ENCODE assay signal across 29 cellular contexts in the genomic region with DNA sequence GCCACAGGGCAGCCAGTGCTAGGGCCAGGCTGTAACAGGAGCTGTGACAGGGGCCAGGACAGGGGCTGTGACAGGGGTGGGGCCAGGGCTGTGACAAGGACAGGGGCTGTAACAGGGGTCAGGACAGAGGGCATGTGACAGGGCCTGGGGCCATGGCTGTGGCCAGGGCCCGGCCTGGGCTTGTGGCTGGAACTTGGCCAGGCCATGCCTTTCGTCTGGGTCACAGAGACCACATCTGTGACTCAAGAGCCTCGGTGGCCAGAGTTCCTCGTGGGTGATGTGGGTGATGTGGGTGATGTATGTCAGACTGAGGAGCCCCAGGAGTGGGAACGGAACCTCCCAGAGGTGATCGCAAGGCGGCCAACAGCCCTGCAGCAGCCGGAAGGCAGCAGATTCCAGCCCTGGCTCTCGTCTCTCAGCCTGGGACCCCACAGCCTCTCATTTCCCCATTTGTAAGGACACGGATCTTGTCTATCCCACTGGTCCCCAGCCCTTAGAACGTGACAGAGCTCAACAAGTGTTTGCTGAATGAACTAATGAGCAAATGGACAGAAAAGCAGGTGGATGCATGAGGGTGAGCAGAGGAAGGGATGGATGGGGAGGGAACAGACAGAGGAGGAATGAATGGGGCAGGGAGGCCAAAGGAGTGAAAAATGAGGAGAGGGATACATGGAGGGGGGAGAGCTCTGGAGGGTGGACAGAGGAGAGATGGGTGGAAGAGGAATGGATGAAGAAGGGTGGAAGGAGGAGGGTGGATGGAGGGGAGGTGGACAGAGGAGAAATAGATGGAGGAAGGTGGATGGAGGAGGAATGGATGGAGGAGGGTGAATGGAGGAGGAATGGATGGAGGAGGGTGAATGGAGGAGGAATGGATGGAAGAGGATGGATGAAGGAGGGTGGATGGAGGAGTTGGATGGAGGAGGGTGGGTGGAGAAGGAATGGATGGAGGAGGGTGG. TPM values are rescaled to one million over a fixed set of nuclear protein-coding genes. Genes with fewer than 3 reads are reported as not detected.
A peak's percentile ranks its signal among the peaks of the same experiment; 100 is the strongest.
DNase-seq lines count a peak whose midpoint lies in the region; ATAC-seq, FAIRE-seq and TF ChIP-seq lines count a peak whose summit lies in the region.
"Had no signal": no experiment of that assay in that cellular context is flagged by ENCODE, and none has a peak within 500 bp of the region (broad histone marks: within the 10 kb centered on the region; RNA-seq: fewer than 3 reads in every experiment).

No MANE protein-coding gene starts in this region.

- DNase-seq in Right ventricle myocardium inferior (ENCODE audit: missing footprints), result peak; percentile 60
- DNase-seq in cardiac septum (ENCODE audit: low spot score), result no peak
- DNase-seq in kidney, result peak; percentile 59
- no peak for DNase-seq in esophagus squamous epithelium (lab: John Stamatoyannopoulos, UW)
- no peak for DNase-seq in activated gamma-delta T cell (lab: John Stamatoyannopoulos, UW)
- no peak for DNase-seq in SK-N-SH
- DNase-seq: activated B cell treated with CpG ODN at 0.5 μM for 24 hours; activated CD8-positive, alpha-beta T cell treated with anti-CD3 and anti-CD28 coated beads, Interleukin-2, amount 10 ng/mL, durations not matched to agents 7 days and 5 days; activated naive CD8-positive, alpha-beta T cell treated with anti-CD3 and anti-CD28 coated beads, Interleukin-2, amount 10 ng/mL, durations not matched to agents 7 days and 5 days; activated T-cell treated with anti-CD3 and anti-CD28 coated beads, Interleukin-2, amount 50 U/mL, for 72 hours; DMS53; dorsolateral prefrontal cortex; erythroblast; GOT3; MG63; NCI-H1694; NCI-H446; nephron progenitor cell; SIG-M5; T-helper 2 cell; testis had no signal

- no peak overlapping the region for H3K4me2 ChIP-seq in SK-N-SH

- H3K27ac Mint-ChIP-seq in activated T-helper 17 cell treated with anti-CD3 and anti-CD28 coated beads, Interleukin-2, amount 50 U/mL, for 72 hours, result peak overlapping the region; percentile 12
- H3K27ac Mint-ChIP-seq: activated B cell treated with CpG ODN at 0.5 μM for 24 hours; activated CD8-positive, alpha-beta T cell treated with anti-CD3 and anti-CD28 coated beads, Interleukin-2, amount 10 ng/mL, durations not matched to agents 7 days and 5 days; activated naive CD8-positive, alpha-beta T cell treated with anti-CD3 and anti-CD28 coated beads, Interleukin-2, amount 10 ng/mL, durations not matched to agents 7 days and 5 days; activated T-cell treated with anti-CD3 and anti-CD28 coated beads, Interleukin-2, amount 50 U/mL, for 72 hours; memory B cell; nephron progenitor cell had no signal

- TF ChIP-seq RAD21 in SK-N-SH (IDR thresholded peaks at IDR 0.05; ENCODE audit: low read length), result no peak

- CTCF ChIA-PET in SK-N-SH (lab: Yijun Ruan, JAX), result no interaction called here

- POLR2A ChIA-PET in SK-N-SH (lab: Yijun Ruan, JAX), result no interaction called here

- intact Hi-C loops in Right ventricle myocardium inferior (cut with DNase I), result no loop called here
- intact Hi-C loops in cardiac septum (cut with DNase I), result no loop called here
- intact Hi-C loops in kidney (cut with DNase I), result no loop called here
- intact Hi-C loops in esophagus squamous epithelium (cut with DNase I), result no loop called here

- no peaks in the 10 kb centered on the region for H3K9me2 ChIP-seq in SK-N-SH

- no peaks in the 10 kb centered on the region for H3K36me3 ChIP-seq in kidney (ENCODE audit: control insufficient read depth in 1 of 2, insufficient read depth in 2 of 2, low read length in 2 of 2)
- no peaks in the 10 kb centered on the region for H3K36me3 ChIP-seq in esophagus squamous epithelium
- H3K36me3 ChIP-seq in SK-N-SH (replicated peaks in 1 of 2; ENCODE audit: control insufficient read depth in 1 of 2, insufficient read depth in 2 of 2, low read length in 1 of 2), result no peaks in the 10 kb centered on the region
- H3K36me3 ChIP-seq: breast epithelium, heart right ventricle, MG63, prostate gland had no signal

- no peak overlapping the region for H3K4me3 Mint-ChIP-seq in activated T-helper 17 cell treated with anti-CD3 and anti-CD28 coated beads, Interleukin-2, amount 50 U/mL, for 72 hours
- H3K4me3 Mint-ChIP-seq: activated B cell treated with CpG ODN at 0.5 μM for 24 hours; activated CD8-positive, alpha-beta T cell treated with anti-CD3 and anti-CD28 coated beads, Interleukin-2, amount 10 ng/mL, durations not matched to agents 7 days and 5 days; activated naive CD8-positive, alpha-beta T cell treated with anti-CD3 and anti-CD28 coated beads, Interleukin-2, amount 10 ng/mL, durations not matched to agents 7 days and 5 days; activated T-cell treated with anti-CD3 and anti-CD28 coated beads, Interleukin-2, amount 50 U/mL, for 72 hours; CD4-positive, alpha-beta memory T cell; memory B cell; nephron progenitor cell had no signal

- peaks cover 7% of the 10 kb centered on the region for H3K9me3 Mint-ChIP-seq in activated T-helper 17 cell treated with anti-CD3 and anti-CD28 coated beads, Interleukin-2, amount 50 U/mL, for 72 hours

- H3K4me3 ChIP-seq in kidney (ENCODE audit: low read length in 2 of 2) (no peak overlapping the region), esophagus squamous epithelium (no peak overlapping the region), SK-N-SH (ENCODE audit: low read depth in 2 of 2, low read length in 1 of 2) (no peak overlapping the region)
- H3K4me3 ChIP-seq: breast epithelium, dorsolateral prefrontal cortex, heart right ventricle, MG63, prostate gland, testis had no signal

- no peak overlapping the region for H2AFZ ChIP-seq in SK-N-SH (ENCODE audit: low read depth)

- no peaks in the 10 kb centered on the region for H3K4me1 Mint-ChIP-seq in activated T-helper 17 cell treated with anti-CD3 and anti-CD28 coated beads, Interleukin-2, amount 50 U/mL, for 72 hours
- H3K4me1 Mint-ChIP-seq: activated naive CD8-positive, alpha-beta T cell treated with anti-CD3 and anti-CD28 coated beads, Interleukin-2, amount 10 ng/mL, durations not matched to agents 7 days and 5 days; CD4-positive, alpha-beta memory T cell had no signal

- TF ChIP-seq POLR2A in esophagus squamous epithelium (IDR thresholded peaks at IDR 0.05), result no peak

- no peaks in the 10 kb centered on the region for H3K79me2 ChIP-seq in SK-N-SH (ENCODE audit: insufficient read depth)

- H3K9me3 ChIP-seq in kidney (ENCODE audit: control insufficient read depth in 1 of 2, low read length in 2 of 2), result peaks cover 0 to 3% of the 10 kb centered on the region in 2 donors
- peaks cover 0 to 6% (median 3%) of the 10 kb centered on the region in 3 donors for H3K9me3 ChIP-seq in esophagus squamous epithelium
- peaks cover 1% of the 10 kb centered on the region for H3K9me3 ChIP-seq in SK-N-SH
- H3K9me3 ChIP-seq: prostate gland, testis had no signal

- H3K27ac ChIP-seq in kidney (ENCODE audit: low read depth in 2 of 2, low read length in 2 of 2) (no peak overlapping the region), esophagus squamous epithelium (no peak overlapping the region), SK-N-SH (ENCODE audit: low read depth in 2 of 2, low read length in 1 of 2) (no peak overlapping the region)
- H3K27ac ChIP-seq: breast epithelium, dorsolateral prefrontal cortex, heart right ventricle, prostate gland, testis had no signal

- FAIRE-seq in kidney (lab: Jason Lieb, UNC), result no peak
- FAIRE-seq: A204.1 had no signal

- H3K27me3 Mint-ChIP-seq in activated T-helper 17 cell treated with anti-CD3 and anti-CD28 coated beads, Interleukin-2, amount 50 U/mL, for 72 hours, result peaks cover 6% of the 10 kb centered on the region

- H4K20me1 ChIP-seq in SK-N-SH (ENCODE audit: insufficient read depth), result no peaks in the 10 kb centered on the region

- ATAC-seq in Right ventricle myocardium inferior (no peak), GM21619 (IDR thresholded peaks at IDR 0.05; ENCODE audit: unreplicated experiment) (no peak)
- no peak for ATAC-seq in activated T-helper 17 cell treated with anti-CD3 and anti-CD28 coated beads, Interleukin-2, amount 50 U/mL, for 72 hours (replicated peaks)
- ATAC-seq: activated CD8-positive, alpha-beta T cell treated with anti-CD3 and anti-CD28 coated beads, Interleukin-2, amount 10 ng/mL, durations not matched to agents 7 days and 5 days; activated T-cell treated with anti-CD3 and anti-CD28 coated beads, Interleukin-2, amount 50 U/mL, for 72 hours had no signal

- no peaks in the 10 kb centered on the region for H3K36me3 Mint-ChIP-seq in activated T-helper 17 cell treated with anti-CD3 and anti-CD28 coated beads, Interleukin-2, amount 50 U/mL, for 72 hours (ENCODE audit: low read depth)
- H3K36me3 Mint-ChIP-seq: CD4-positive, alpha-beta memory T cell had no signal

- TF ChIP-seq CTCF in kidney (IDR thresholded peaks at IDR 0.05; ENCODE audit: borderline replicate concordance, extremely low read depth, insufficient read depth) (no peak), esophagus squamous epithelium (IDR thresholded peaks at IDR 0.05) (no peak), SK-N-SH (IDR thresholded peaks at IDR 0.05) (no peak)

- H3K4me1 ChIP-seq in kidney (ENCODE audit: control insufficient read depth in 1 of 2, insufficient read depth in 1 of 2, low read depth in 1 of 2, low read length in 2 of 2) (no peaks in the 10 kb centered on the region), esophagus squamous epithelium (peaks cover 0 to 8% (median 0%) of the 10 kb centered on the region in 3 donors), SK-N-SH (ENCODE audit: control insufficient read depth in 1 of 2, insufficient read depth in 2 of 2, low read depth in 1 of 2, low read length in 1 of 2) (peaks cover 0 to 9% of the 10 kb centered on the region in 2 experiments; a peak in 1 of 4 replicates)
- H3K4me1 ChIP-seq: breast epithelium, prostate gland, testis had no signal

- no peak overlapping the region for H3K9ac ChIP-seq in kidney (ENCODE audit: low read length in 2 of 2)
- H3K9ac ChIP-seq in SK-N-SH, result no peak overlapping the region

- H3F3A ChIP-seq in SK-N-SH (replicated peaks; ENCODE audit: insufficient read depth), result no peaks in the 10 kb centered on the region

- H3K27me3 ChIP-seq in esophagus squamous epithelium, result peaks cover 0 to 52% (median 0%) of the 10 kb centered on the region in 4 donors
- no peaks in the 10 kb centered on the region; the same call in 1 of the 2 replicates for H3K27me3 ChIP-seq in SK-N-SH (ENCODE audit: insufficient read depth)
- H3K27me3 ChIP-seq: MG63, testis had no signal

- whole genome bisulfite sequencing in esophagus squamous epithelium, 2 donors, result 56 to 65% methylated on average over 10 to 11 of the region's 11 CpGs
- WGBS in SK-N-SH (ENCODE audit: low lambda C conversion rate), result 10% methylated on average over 6 of the region's 11 CpGs

- no peak for TF ChIP-seq EP300 in SK-N-SH (IDR thresholded peaks at IDR 0.05; ENCODE audit: borderline replicate concordance in 1 of 2, low read depth in 1 of 2, low read length in 1 of 2)

RNA-seq across cellular contexts. Expression of gene ESPNL, which starts 17.3 kb away (rescaled TPM):
- total RNA-seq in Right ventricle myocardium inferior (not detected), cardiac septum (0.08 TPM), kidney (2.7 TPM), esophagus squamous epithelium (1 to 10 TPM in 1 of 4 donors, under 1 TPM in 2, not detected in 1; 0.04 to 1.3 (median 0.88) TPM)
- 1 to 10 TPM in 1 of 2 donors, under 1 TPM in 1; 0.39 to 1.0 TPM for total RNA-seq in activated T-helper 17 cell treated with anti-CD3 and anti-CD28 coated beads, Interleukin-2, amount 50 U/mL, for 72 hours
- polyA plus RNA-seq in kidney (ENCODE audit: insufficient read depth, low read depth, low replicate concordance) (0.28 TPM), SK-N-SH (2012; rRNA removed) (0.03 and 0.05 TPM in 2 replicates)
- polyA plus RNA-seq in SK-N-SH (2012; cell fraction: cytosol; rRNA removed), result not detected in 2 replicates
- polyA plus RNA-seq in SK-N-SH (2012; cell fraction: nucleus; rRNA removed), result 0.07 and 0.08 TPM in 2 replicates
- polyA plus RNA-seq: CD4-positive, alpha-beta memory T cell had no signal

RNA-seq across cellular contexts. Expression of gene KLHL30, which starts 21.0 kb away (rescaled TPM):
- total RNA-seq in Right ventricle myocardium inferior (20.6 TPM), cardiac septum (14.3 TPM), kidney (5.7 TPM), esophagus squamous epithelium (under 1 TPM in 3 of 4 donors, not detected in 1; 0.09 to 0.38 (median 0.18) TPM)
- not detected for total RNA-seq in activated T-helper 17 cell treated with anti-CD3 and anti-CD28 coated beads, Interleukin-2, amount 50 U/mL, for 72 hours
- polyA plus RNA-seq in kidney (ENCODE audit: insufficient read depth, low read depth, low replicate concordance) (0.24 TPM), SK-N-SH (2012; rRNA removed) (not detected in 2 replicates)
- polyA plus RNA-seq in SK-N-SH (2012; cell fraction: cytosol; rRNA removed), result not detected in 2 replicates
- polyA plus RNA-seq in SK-N-SH (2012; cell fraction: nucleus; rRNA removed), result not detected in 2 replicates
- total RNA-seq: activated B cell treated with CpG ODN at 0.5 μM for 24 hours; activated CD8-positive, alpha-beta T cell treated with anti-CD3 and anti-CD28 coated beads, Interleukin-2, amount 10 ng/mL, durations not matched to agents 7 days and 5 days; activated naive CD8-positive, alpha-beta T cell treated with anti-CD3 and anti-CD28 coated beads, Interleukin-2, amount 10 ng/mL, durations not matched to agents 7 days and 5 days; activated T-cell treated with anti-CD3 and anti-CD28 coated beads, Interleukin-2, amount 50 U/mL, for 72 hours; CD4-positive, alpha-beta memory T cell had no signal
- polyA plus RNA-seq: CD4-positive, alpha-beta memory T cell had no signal

RNA-seq across cellular contexts. Expression of gene ERFE, which starts 41.3 kb away (rescaled TPM):
- total RNA-seq in Right ventricle myocardium inferior (0.51 TPM), cardiac septum (0.62 TPM), kidney (61.4 TPM), esophagus squamous epithelium (under 1 TPM in 1 of 4 donors, not detected in 3; 0.19 TPM)
- not detected for total RNA-seq in activated T-helper 17 cell treated with anti-CD3 and anti-CD28 coated beads, Interleukin-2, amount 50 U/mL, for 72 hours
- polyA plus RNA-seq in kidney (ENCODE audit: insufficient read depth, low read depth, low replicate concordance) (1.6 TPM), SK-N-SH (2012; rRNA removed) (1.3 and 1.5 TPM in 2 replicates)
- 0.58 and 1.2 TPM in 2 replicates for polyA plus RNA-seq in SK-N-SH (2012; cell fraction: cytosol; rRNA removed)
- 2.6 TPM in 2 replicates for polyA plus RNA-seq in SK-N-SH (2012; cell fraction: nucleus; rRNA removed)
- total RNA-seq: activated B cell treated with CpG ODN at 0.5 μM for 24 hours; CD4-positive, alpha-beta memory T cell had no signal
- polyA plus RNA-seq: CD4-positive, alpha-beta memory T cell had no signal

RNA-seq across cellular contexts. Expression of gene SCLY, which starts 56.7 kb away (rescaled TPM):
- total RNA-seq in Right ventricle myocardium inferior, result 10.8 TPM
- total RNA-seq in cardiac septum, result 8.8 TPM
- total RNA-seq in activated T-helper 17 cell treated with anti-CD3 and anti-CD28 coated beads, Interleukin-2, amount 50 U/mL, for 72 hours, result 10 to 100 TPM; 56.2 to 57.1 TPM
- total RNA-seq in kidney, result 18.3 TPM
- polyA plus RNA-seq in kidney (ENCODE audit: insufficient read depth, low read depth, low replicate concordance), result 21.9 TPM
- total RNA-seq in esophagus squamous epithelium, result 10 to 100 TPM in 2 of 4 donors, 1 to 10 TPM in 2; 3.0 to 14.0 (median 11.4) TPM
- 19.1 and 20.9 TPM in 2 replicates for polyA plus RNA-seq in SK-N-SH (2012; rRNA removed)
- polyA plus RNA-seq in SK-N-SH (2012; cell fraction: cytosol; rRNA removed), result 13.0 and 17.2 TPM in 2 replicates
- polyA plus RNA-seq in SK-N-SH (2012; cell fraction: nucleus; rRNA removed), result 25.5 and 29.9 TPM in 2 replicates

Comparison
In these comparisons a context has a peak if more than half of its experiments do, and no peak if none do; other contexts are left out.
1. DNase-seq: peak in Right ventricle myocardium inferior (single experiment) and kidney (single experiment); none in cardiac septum (single experiment), esophagus squamous epithelium (single experiment), activated gamma-delta T cell (single experiment) and SK-N-SH (single experiment).
2. RNA of gene ERFE, which starts 41.3 kb away (total RNA-seq): 61.4 TPM in kidney (single experiment); 0.62 TPM in cardiac septum (single experiment), 0.51 TPM in Right ventricle myocardium inferior (single experiment), not detected in activated T-helper 17 cell treated with anti-CD3 and anti-CD28 coated beads, Interleukin-2, amount 50 U/mL, for 72 hours and 0.19 TPM in esophagus squamous epithelium; every median in the first group is over 10 times any median in the second.